10 cellular contexts compared by ENCODE assay signal in genomic region chr17:64019486-64020067, GRCh38. TPM values are rescaled to one million over a fixed set of nuclear protein-coding genes. Genes with fewer than 3 reads are reported as not detected.
A peak's percentile ranks its signal among the peaks of the same experiment; 100 is the strongest.
DNase-seq lines count a peak whose midpoint lies in the region; ATAC-seq and TF ChIP-seq lines count a peak whose summit lies in the region.
"Had no signal": no experiment of that assay in that cellular context is flagged by ENCODE, and none has a peak within 500 bp of the region (broad histone marks: within the 10 kb centered on the region; RNA-seq: fewer than 3 reads in every experiment).

No MANE protein-coding gene starts in this region.

- H3K9me3 ChIP-seq in CD4-positive, alpha-beta memory T cell (ENCODE audit: control insufficient read depth in 1 of 2, low read length in 2 of 2): no peaks in the 10 kb centered on the region
- H3K9me3 ChIP-seq in mucosa of stomach (ENCODE audit: control insufficient read depth, low read length): no peaks in the 10 kb centered on the region

- H3K4me1 Mint-ChIP-seq in CD4-positive, alpha-beta memory T cell: peaks cover 49 to 85% (median 62%) of the 10 kb centered on the region in 4 donors
- peaks cover 8% of the 10 kb centered on the region for H3K4me1 Mint-ChIP-seq in GM23338
- peaks cover 91% of the 10 kb centered on the region for H3K4me1 Mint-ChIP-seq in activated T-helper 1 cell treated with anti-CD3 and anti-CD28 coated beads, Interleukin-12 subunit alpha, Interleukin-12 subunit beta, Interleukin-2, Interleukin-4 antibody, amounts not matched to agents 30 ng/mL and 10 ng/mL and 1 ng/mL, durations not matched to agents 14 hours and 24 hours and 36 hours (ENCODE audit: low read depth)

- DNase-seq in CD4-positive, alpha-beta memory T cell: peak in 1 of 5 donors; percentile 69
- DNase-seq in GM23338 (ENCODE audit: low spot score) (no peak), NCI-H510A treated with DMSO at 0.1 percent for 48 hours (lab: John Stamatoyannopoulos, UW) (no peak), HCEC 1CT (no peak), GF-D8 (lab: John Stamatoyannopoulos, UW) (no peak)
- no peak for DNase-seq in activated T-helper 1 cell treated with anti-CD3 and anti-CD28 coated beads, Interleukin-12 subunit alpha, Interleukin-12 subunit beta, Interleukin-2, Interleukin-4 antibody, amounts not matched to agents 30 ng/mL and 10 ng/mL and 1 ng/mL, durations not matched to agents 14 hours and 24 hours and 36 hours (ENCODE audit: low spot score)
- DNase-seq: IMR-90 had no signal

- ATAC-seq in GM23338: no peak
- no peak for ATAC-seq in HG02938 (IDR thresholded peaks at IDR 0.05; ENCODE audit: unreplicated experiment)

- H3K79me2 ChIP-seq in GM23338 (replicated peaks; ENCODE audit: insufficient read depth): no peaks in the 10 kb centered on the region

- CTCF ChIA-PET in CD4-positive, alpha-beta memory T cell (lab: Charles Lee; ENCODE audit: partially characterized antibody): interaction anchor here (0.7 to 16.3 kb wide), 18 partner anchors 9 to 237 kb away, joined by 3 to 556 read pairs (median 6); partner anchors contain the start of genes CSHL1, ERN1, GH1 and PRR29

- peaks cover 0 to 1% of the 10 kb centered on the region in 2 donors for H3K27me3 Mint-ChIP-seq in CD4-positive, alpha-beta memory T cell
- peaks cover 10% of the 10 kb centered on the region for H3K27me3 Mint-ChIP-seq in GM23338 (ENCODE audit: insufficient read depth, low read depth, poor library complexity)
- H3K27me3 Mint-ChIP-seq in activated T-helper 1 cell treated with anti-CD3 and anti-CD28 coated beads, Interleukin-12 subunit alpha, Interleukin-12 subunit beta, Interleukin-2, Interleukin-4 antibody, amounts not matched to agents 30 ng/mL and 10 ng/mL and 1 ng/mL, durations not matched to agents 14 hours and 24 hours and 36 hours (ENCODE audit: insufficient read depth): no peaks in the 10 kb centered on the region

- H3F3A ChIP-seq in GM23338 (replicated peaks; ENCODE audit: low read depth): no peaks in the 10 kb centered on the region

- peak overlapping the region; percentile 99 to 100 (median 100) for H3K27ac Mint-ChIP-seq in CD4-positive, alpha-beta memory T cell
- no peak overlapping the region for H3K27ac Mint-ChIP-seq in GM23338
- H3K27ac Mint-ChIP-seq in activated T-helper 1 cell treated with anti-CD3 and anti-CD28 coated beads, Interleukin-12 subunit alpha, Interleukin-12 subunit beta, Interleukin-2, Interleukin-4 antibody, amounts not matched to agents 30 ng/mL and 10 ng/mL and 1 ng/mL, durations not matched to agents 14 hours and 24 hours and 36 hours: peak overlapping the region; percentile 100

- POLR2A ChIA-PET in CD4-positive, alpha-beta memory T cell (lab: Charles Lee; ENCODE audit: partially characterized antibody): interaction anchor here (0.5 to 18.0 kb wide), 36 partner anchors 9 to 486 kb away, joined by 3 to 587 read pairs (median 6); partner anchors contain the start of genes CCDC47, CD79B, CEP95 and DDX42

- TF ChIP-seq CTCF in GM23338 (conservative IDR thresholded peaks at IDR 0.05; ENCODE audit: low read depth in 2 of 2): no peak

- no peaks in the 10 kb centered on the region for H4K20me1 ChIP-seq in GM23338 (replicated peaks; ENCODE audit: insufficient read depth)

- H3K27ac ChIP-seq in CD4-positive, alpha-beta memory T cell (ENCODE audit: low read depth, low read length): peak overlapping the region; percentile 93
- H3K27ac ChIP-seq in GM23338 (ENCODE audit: low read depth): no peak overlapping the region

- H3K36me3 ChIP-seq in CD4-positive, alpha-beta memory T cell (ENCODE audit: insufficient read depth, low read length): no peaks in the 10 kb centered on the region
- H3K36me3 ChIP-seq in GM23338 (ENCODE audit: insufficient read depth) (no peaks in the 10 kb centered on the region), mucosa of stomach (ENCODE audit: control insufficient read depth, insufficient read depth, low read length) (no peaks in the 10 kb centered on the region)

- peak overlapping the region; percentile 73; the same call in 1 of the 2 replicates for H3K4me2 ChIP-seq in GM23338

- H2AFZ ChIP-seq in GM23338: peak overlapping the region; percentile 97; the same call in 1 of the 2 replicates

- intact Hi-C loops in CD4-positive, alpha-beta memory T cell (cut with micrococcal nuclease): loop anchor here (1.0 to 5.0 kb wide), 5 partner anchors 21 to 478 kb away; partner anchors contain the start of genes CCDC47, POLG2, PRR29 and TEX2
- intact Hi-C loops in activated T-helper 1 cell treated with anti-CD3 and anti-CD28 coated beads, Interleukin-12 subunit alpha, Interleukin-12 subunit beta, Interleukin-2, Interleukin-4 antibody, amounts not matched to agents 30 ng/mL and 10 ng/mL and 1 ng/mL, durations not matched to agents 14 hours and 24 hours and 36 hours (cut with micrococcal nuclease): loop anchor here (1.0 to 10.0 kb wide), 4 partner anchors 21 to 765 kb away; partner anchors contain the start of genes POLG2, PRR29 and TEX2

- H3K9me3 Mint-ChIP-seq in CD4-positive, alpha-beta memory T cell: peaks cover 0 to 4% (median 0%) of the 10 kb centered on the region in 8 donors
- no peaks in the 10 kb centered on the region for H3K9me3 Mint-ChIP-seq in GM23338
- no peaks in the 10 kb centered on the region for H3K9me3 Mint-ChIP-seq in activated T-helper 1 cell treated with anti-CD3 and anti-CD28 coated beads, Interleukin-12 subunit alpha, Interleukin-12 subunit beta, Interleukin-2, Interleukin-4 antibody, amounts not matched to agents 30 ng/mL and 10 ng/mL and 1 ng/mL, durations not matched to agents 14 hours and 24 hours and 36 hours

- H3K4me3 ChIP-seq in CD4-positive, alpha-beta memory T cell (ENCODE audit: low read length in 2 of 2): peak overlapping the region; percentile 93 to 96
- H3K4me3 ChIP-seq in GM23338: peak overlapping the region; percentile 41; the same call in 1 of the 2 replicates
- H3K4me3 ChIP-seq in mucosa of stomach (ENCODE audit: low read length): peak overlapping the region; percentile 23

- H3K36me3 Mint-ChIP-seq in CD4-positive, alpha-beta memory T cell: peaks cover 8 to 20% of the 10 kb centered on the region in 2 donors
- H3K36me3 Mint-ChIP-seq in GM23338 (ENCODE audit: low read depth): no peaks in the 10 kb centered on the region
- peaks cover 13% of the 10 kb centered on the region for H3K36me3 Mint-ChIP-seq in activated T-helper 1 cell treated with anti-CD3 and anti-CD28 coated beads, Interleukin-12 subunit alpha, Interleukin-12 subunit beta, Interleukin-2, Interleukin-4 antibody, amounts not matched to agents 30 ng/mL and 10 ng/mL and 1 ng/mL, durations not matched to agents 14 hours and 24 hours and 36 hours (ENCODE audit: low read depth)

- H3K4me3 Mint-ChIP-seq in CD4-positive, alpha-beta memory T cell: peak overlapping the region; percentile 97 to 100 (median 99)
- peak overlapping the region; percentile 51; the same call in 1 of the 3 replicates for H3K4me3 Mint-ChIP-seq in GM23338
- peak overlapping the region; percentile 97 for H3K4me3 Mint-ChIP-seq in activated T-helper 1 cell treated with anti-CD3 and anti-CD28 coated beads, Interleukin-12 subunit alpha, Interleukin-12 subunit beta, Interleukin-2, Interleukin-4 antibody, amounts not matched to agents 30 ng/mL and 10 ng/mL and 1 ng/mL, durations not matched to agents 14 hours and 24 hours and 36 hours

- H3K9me2 ChIP-seq in GM23338 (ENCODE audit: insufficient read depth): no peaks in the 10 kb centered on the region

- no peaks in the 10 kb centered on the region for H3K27me3 ChIP-seq in CD4-positive, alpha-beta memory T cell (ENCODE audit: insufficient read depth, low read length)
- H3K27me3 ChIP-seq in GM23338 (ENCODE audit: insufficient read depth) (no peaks in the 10 kb centered on the region), mucosa of stomach (ENCODE audit: control insufficient read depth, insufficient read depth, low read length) (no peaks in the 10 kb centered on the region)

- H3K9ac ChIP-seq in mucosa of stomach (ENCODE audit: low read length): peak overlapping the region; percentile 68

- H3K4me1 ChIP-seq in CD4-positive, alpha-beta memory T cell (ENCODE audit: insufficient read depth, low read length): peaks cover 71% of the 10 kb centered on the region
- peaks cover 3% of the 10 kb centered on the region; the same call in 1 of the 2 replicates for H3K4me1 ChIP-seq in GM23338 (ENCODE audit: insufficient read depth)
- H3K4me1 ChIP-seq in mucosa of stomach (ENCODE audit: control insufficient read depth, insufficient read depth, low read length): peaks cover 36% of the 10 kb centered on the region

RNA-seq across cellular contexts. Expression of gene ICAM2, which starts 0.9 kb away (rescaled TPM):
- 100 to 1,000 TPM; 150 to 158 TPM for total RNA-seq in CD4-positive, alpha-beta memory T cell
- 100 to 1,000 TPM; 411 to 591 TPM for polyA plus RNA-seq in CD4-positive, alpha-beta memory T cell
- total RNA-seq in GM23338 (2014; rRNA removed; shearing (Covaris generic)): 0.31 and 0.58 TPM in 2 replicates
- polyA plus RNA-seq in GM23338 (2016; fragmentation: Nextera tagmentation; extraction: Ambion mirVana): 0.57 and 0.86 TPM in 2 replicates
- total RNA-seq in activated T-helper 1 cell treated with anti-CD3 and anti-CD28 coated beads, Interleukin-12 subunit alpha, Interleukin-12 subunit beta, Interleukin-2, Interleukin-4 antibody, amounts not matched to agents 30 ng/mL and 10 ng/mL and 1 ng/mL, durations not matched to agents 14 hours and 24 hours and 36 hours: 58.3 and 62.1 TPM in 2 replicates
- total RNA-seq: IMR-90 had no signal

RNA-seq across cellular contexts. Expression of gene PRR29, which starts 21.4 kb away (rescaled TPM):
- total RNA-seq in CD4-positive, alpha-beta memory T cell: 1 to 10 TPM in 1 of 2 experiments, under 1 TPM in 1; 0.19 to 1.0 TPM
- 1 to 10 TPM; 5.6 to 6.0 TPM for polyA plus RNA-seq in CD4-positive, alpha-beta memory T cell
- 0.74 and 1.3 TPM in 2 replicates for total RNA-seq in GM23338 (2014; rRNA removed; shearing (Covaris generic))
- 0.24 and 0.66 TPM in 2 replicates for polyA plus RNA-seq in GM23338 (2016; fragmentation: Nextera tagmentation; extraction: Ambion mirVana)
- total RNA-seq in activated T-helper 1 cell treated with anti-CD3 and anti-CD28 coated beads, Interleukin-12 subunit alpha, Interleukin-12 subunit beta, Interleukin-2, Interleukin-4 antibody, amounts not matched to agents 30 ng/mL and 10 ng/mL and 1 ng/mL, durations not matched to agents 14 hours and 24 hours and 36 hours: 0.44 and 0.91 TPM in 2 replicates

RNA-seq across cellular contexts. Expression of gene SCN4A, which starts 46.9 kb away (rescaled TPM):
- under 1 TPM; 0.17 to 0.30 TPM for total RNA-seq in CD4-positive, alpha-beta memory T cell
- polyA plus RNA-seq in CD4-positive, alpha-beta memory T cell: not detected
- 7.9 and 8.5 TPM in 2 replicates for total RNA-seq in GM23338 (2014; rRNA removed; shearing (Covaris generic))
- 2.3 and 2.5 TPM in 2 replicates for polyA plus RNA-seq in GM23338 (2016; fragmentation: Nextera tagmentation; extraction: Ambion mirVana)
- 0.13 and 0.22 TPM in 2 replicates for total RNA-seq in activated T-helper 1 cell treated with anti-CD3 and anti-CD28 coated beads, Interleukin-12 subunit alpha, Interleukin-12 subunit beta, Interleukin-2, Interleukin-4 antibody, amounts not matched to agents 30 ng/mL and 10 ng/mL and 1 ng/mL, durations not matched to agents 14 hours and 24 hours and 36 hours
- total RNA-seq: glomerular endothelial cell, IMR-90 had no signal
- polyA plus RNA-seq: IMR-90 had no signal

Comparison
In these comparisons a context has a peak if more than half of its experiments do, and no peak if none do; other contexts are left out.
1. H3K4me3 ChIP-seq: peak in every context shown above with its lines; median percentile 94 in CD4-positive, alpha-beta memory T cell; 41 in GM23338; 23 in mucosa of stomach.
2. RNA of gene ICAM2, which starts 0.9 kb away (total RNA-seq): 150 to 158 TPM in CD4-positive, alpha-beta memory T cell and 58.3 to 62.1 TPM in activated T-helper 1 cell treated with anti-CD3 and anti-CD28 coated beads, Interleukin-12 subunit alpha, Interleukin-12 subunit beta, Interleukin-2, Interleukin-4 antibody, amounts not matched to agents 30 ng/mL and 10 ng/mL and 1 ng/mL, durations not matched to agents 14 hours and 24 hours and 36 hours; 0.31 to 0.58 TPM in GM23338; every median in the first group is over 10 times any median in the second.
3. Peak in every context shown above with its lines, with median percentiles within 50 percentile points of each other: H3K4me3 Mint-ChIP-seq.